In genomic region chr12:53079226-53080117, GRCh38 we compare ENCODE assay signal across 9 cellular contexts. TPM values are rescaled to one million over a fixed set of nuclear protein-coding genes. Genes with fewer than 3 reads are reported as not detected.
DNase-seq lines count a peak whose midpoint lies in the region; ATAC-seq, FAIRE-seq and TF ChIP-seq lines count a peak whose summit lies in the region.
"Had no signal": no experiment of that assay in that cellular context is flagged by ENCODE, and none has a peak within 500 bp of the region (broad histone marks: within the 10 kb centered on the region; RNA-seq: fewer than 3 reads in every experiment).

TSS of gene SPRYD3 (minus strand) at chr12:53079390. CDS start at chr12:53079333, 57 bp downstream.

- no peaks in the 10 kb centered on the region for H3K27me3 ChIP-seq in keratinocyte (ENCODE audit: control insufficient read depth, extremely low read depth, insufficient read depth, low read length)

- H3K4me3 Mint-ChIP-seq in central memory CD8-positive, alpha-beta T cell: peak within 1 kb of the TSS; percentile 96

- peaks cover 44% of the 10 kb centered on the region for H3K4me1 Mint-ChIP-seq in central memory CD8-positive, alpha-beta T cell

- peaks cover 11% of the 10 kb centered on the region for H3K79me2 ChIP-seq in keratinocyte (ENCODE audit: control insufficient read depth, insufficient read depth, low read length)

- no peak for FAIRE-seq in keratinocyte (lab: Jason Lieb, UNC)
- FAIRE-seq: colon had no signal

- H3K9me3 Mint-ChIP-seq in central memory CD8-positive, alpha-beta T cell: no peaks in the 10 kb centered on the region

- DNase-seq in AG09309 (ENCODE audit: low read depth) (peak; percentile 85), NCI-H446 (lab: John Stamatoyannopoulos, UW) (peak; percentile 85 to 96), keratinocyte (ENCODE audit: low read depth, low spot score) (peak; percentile 81)
- peak; percentile 93 for DNase-seq in activated CD4-positive, CD25-positive, alpha-beta regulatory T cell treated with anti-CD3 and anti-CD28 coated beads, Interleukin-2, amount 50 U/mL, for 16 hours (ENCODE audit: low read depth, low spot score)
- peak; percentile 95 to 97 for DNase-seq in central memory CD8-positive, alpha-beta T cell (ENCODE audit: low spot score in 2 of 2)
- DNase-seq in stimulated activated CD4-positive, alpha-beta T cell treated with anti-CD3 and anti-CD28 coated beads, Interleukin-15, amount 100 ng/mL, for 1 hour (ENCODE audit: low read depth in 1 of 2, low spot score in 1 of 2): peak; percentile 93 to 96

- no peaks in the 10 kb centered on the region for H3K9me1 ChIP-seq in keratinocyte (ENCODE audit: control insufficient read depth, extremely low read depth, insufficient read depth, low read length)

- peak within 1 kb of the TSS; percentile 98 for H3K4me2 ChIP-seq in keratinocyte (ENCODE audit: control insufficient read depth, extremely low read depth, insufficient read depth, low read depth, low read length)

- peak within 1 kb of the TSS; percentile 52 for H2AFZ ChIP-seq in keratinocyte (ENCODE audit: control insufficient read depth, low read length)

- H3K4me1 ChIP-seq in keratinocyte (ENCODE audit: control insufficient read depth, extremely low read depth, insufficient read depth, low read length): peaks cover 23% of the 10 kb centered on the region

- ATAC-seq in GM19025 (IDR thresholded peaks at IDR 0.05; ENCODE audit: low read depth, unreplicated experiment) (peak; percentile 98), HG03342 (IDR thresholded peaks at IDR 0.05; ENCODE audit: unreplicated experiment) (peak; percentile 98)
- peak; percentile 99 for ATAC-seq in central memory CD8-positive, alpha-beta T cell (replicated peaks; ENCODE audit: extremely low read depth, poor library complexity, severe bottlenecking)

- H3K36me3 ChIP-seq in keratinocyte (ENCODE audit: control insufficient read depth in 2 of 2, extremely low read depth in 1 of 2, insufficient read depth in 2 of 2, low read length in 2 of 2): peaks cover 14 to 15% of the 10 kb centered on the region in 2 experiments

- H3K4me3 ChIP-seq in AG09309 (ENCODE audit: control insufficient read depth, low read depth, low read length) (peak within 1 kb of the TSS; percentile 71), keratinocyte (ENCODE audit: control insufficient read depth in 2 of 3, extremely low read depth in 1 of 3, insufficient read depth in 2 of 3, low read depth in 1 of 3, low read length in 3 of 3) (peak within 1 kb of the TSS; percentile 62 to 90 (median 88))

- no peaks in the 10 kb centered on the region for H3K27me3 Mint-ChIP-seq in central memory CD8-positive, alpha-beta T cell

- H3K9ac ChIP-seq in keratinocyte (ENCODE audit: control insufficient read depth, extremely low read depth, insufficient read depth, low read length): peak within 1 kb of the TSS; percentile 79

- no peaks in the 10 kb centered on the region for H3K9me3 ChIP-seq in keratinocyte (ENCODE audit: control insufficient read depth, low read depth, low read length)

- H4K20me1 ChIP-seq in keratinocyte (ENCODE audit: control insufficient read depth, extremely low read depth, insufficient read depth, low read length): no peaks in the 10 kb centered on the region

- peak within 1 kb of the TSS; percentile 97 for H3K27ac Mint-ChIP-seq in central memory CD8-positive, alpha-beta T cell (ENCODE audit: low read depth)

- peak within 1 kb of the TSS; percentile 61 for H3K27ac ChIP-seq in keratinocyte (ENCODE audit: control insufficient read depth, insufficient read depth, low read length)

- H3K36me3 Mint-ChIP-seq in central memory CD8-positive, alpha-beta T cell (ENCODE audit: insufficient read depth): peaks cover 20% of the 10 kb centered on the region

- dilution Hi-C loops in keratinocyte (cut with MboI; ENCODE audit: extremely low pct_ligation_motif_present, low sequenced_read_pairs): no loop called here

- TF ChIP-seq CTCF in AG09309 (IDR thresholded peaks at IDR 0.05; ENCODE audit: control insufficient read depth, insufficient read depth, low read depth, low read length, missing control alignments) (no peak), keratinocyte (optimal IDR thresholded peaks at IDR 0.05 in 1 of 3, IDR thresholded peaks at IDR 0.05 in 1 of 3, conservative IDR thresholded peaks at IDR 0.05 in 1 of 3; ENCODE audit: extremely low read depth in 1 of 3, insufficient read depth in 2 of 3, low read length in 3 of 3) (no peak)

RNA-seq across cellular contexts. Expression of gene SPRYD3, which starts in this region (rescaled TPM):
- 27.5 to 34.2 TPM (median 32.4 TPM) in 3 replicates for polyA plus RNA-seq in keratinocyte
- polyA plus RNA-seq in keratinocyte (2011; ENCODE audit: low read depth): 15.8 TPM
- polyA plus RNA-seq in keratinocyte (2011; cell fraction: cytosol; rRNA removed): 29.2 and 39.1 TPM in 2 replicates
- polyA plus RNA-seq in keratinocyte (2011; cell fraction: nucleus; rRNA removed): 43.5 and 47.9 TPM in 2 replicates
- polyA plus RNA-seq in keratinocyte (2012; ENCODE audit: low replicate concordance): 24.7 and 33.8 TPM in 2 replicates
- polyA minus RNA-seq in keratinocyte: 44.3 to 56.4 TPM (median 51.6 TPM) in 3 replicates
- 38.4 TPM for polyA minus RNA-seq in keratinocyte (2011; cell fraction: cytosol; rRNA and poly(A)+ RNA removed)
- polyA minus RNA-seq in keratinocyte (2011; cell fraction: nucleus; rRNA and poly(A)+ RNA removed): 17.9 and 23.7 TPM in 2 replicates

Comparison
In these comparisons a context has a peak if more than half of its experiments do, and no peak if none do; other contexts are left out.
1. Peak in every context shown above with its lines: DNase-seq, ATAC-seq, H3K4me3 ChIP-seq and H3K27ac ChIP-seq.